In genomic region chr1:197776348-197777082, GRCh38 we compare ENCODE assay signal across 8 cellular contexts. TPM values are rescaled to one million over a fixed set of nuclear protein-coding genes. Genes with fewer than 3 reads are reported as not detected.
DNase-seq lines count a peak whose midpoint lies in the region; ATAC-seq and TF ChIP-seq lines count a peak whose summit lies in the region.

No MANE protein-coding gene starts in this region.

- H3K27me3 Mint-ChIP-seq in CD8-positive, alpha-beta memory T cell, result peaks cover 0 to 1% of the 10 kb centered on the region in 2 donors
- H3K27me3 Mint-ChIP-seq in activated naive CD4-positive, alpha-beta T cell treated with anti-CD3 and anti-CD28 coated beads, Interleukin-2, amount 10 ng/mL, durations not matched to agents 7 days and 5 days, result no peaks in the 10 kb centered on the region

- POLR2A ChIA-PET in CD8-positive, alpha-beta memory T cell (lab: Charles Lee), result interaction anchor here (1.0 kb wide), 1 partner anchor 11 kb away, joined by 3 read pairs; no protein-coding TSS in a partner anchor

- H3K27me3 ChIP-seq in CD8-positive, alpha-beta memory T cell (ENCODE audit: insufficient read depth, low read length, poor library complexity, severe bottlenecking), result no peaks in the 10 kb centered on the region
- no peaks in the 10 kb centered on the region for H3K27me3 ChIP-seq in Loucy (ENCODE audit: insufficient read depth, low read length, poor library complexity, severe bottlenecking)
- no peaks in the 10 kb centered on the region for H3K27me3 ChIP-seq in left lung
- no peaks in the 10 kb centered on the region for H3K27me3 ChIP-seq in suprapubic skin
- no peaks in the 10 kb centered on the region for H3K27me3 ChIP-seq in testis

- peak overlapping the region; percentile 82 to 89 (median 85) for H3K4me3 Mint-ChIP-seq in CD8-positive, alpha-beta memory T cell
- peak overlapping the region; percentile 77 for H3K4me3 Mint-ChIP-seq in activated naive CD4-positive, alpha-beta T cell treated with anti-CD3 and anti-CD28 coated beads, Interleukin-2, amount 10 ng/mL, durations not matched to agents 7 days and 5 days

- H3K36me3 ChIP-seq in CD8-positive, alpha-beta memory T cell (ENCODE audit: insufficient read depth, low read length), result no peaks in the 10 kb centered on the region
- H3K36me3 ChIP-seq in Loucy (ENCODE audit: insufficient read depth, low read length) (no peaks in the 10 kb centered on the region), left lung (no peaks in the 10 kb centered on the region), suprapubic skin (no peaks in the 10 kb centered on the region), testis (ENCODE audit: low read depth, missing control alignments) (no peaks in the 10 kb centered on the region)

- intact Hi-C loops in left lung (cut with DNase I) (no loop called here), testis (cut with DNase I; ENCODE audit: low total_unique reads) (no loop called here)

- H3K79me2 ChIP-seq in Loucy (ENCODE audit: insufficient read depth, low read length), result peaks cover 32% of the 10 kb centered on the region

- H3F3A ChIP-seq in Loucy (ENCODE audit: low read depth), result peaks cover 15% of the 10 kb centered on the region

- H3K4me1 ChIP-seq in CD8-positive, alpha-beta memory T cell (ENCODE audit: insufficient read depth, low read length), result peaks cover 56% of the 10 kb centered on the region
- peaks cover 46% of the 10 kb centered on the region for H3K4me1 ChIP-seq in Loucy (ENCODE audit: insufficient read depth, low read length, poor library complexity, severe bottlenecking)
- H3K4me1 ChIP-seq in left lung, result peaks cover 6 to 50% of the 10 kb centered on the region in 2 donors
- peaks cover 40% of the 10 kb centered on the region for H3K4me1 ChIP-seq in suprapubic skin
- peaks cover 10% of the 10 kb centered on the region for H3K4me1 ChIP-seq in testis

- peak in 3 of 5 donors; percentile 14 to 57 (median 44) for DNase-seq in CD8-positive, alpha-beta memory T cell
- peak; percentile 35 for DNase-seq in activated naive CD4-positive, alpha-beta T cell treated with anti-CD3 and anti-CD28 coated beads, Interleukin-2, amount 10 ng/mL, durations not matched to agents 7 days and 5 days
- DNase-seq in left lung (no peak), suprapubic skin (ENCODE audit: low spot score in 2 of 2) (no peak), testis (no peak)
- no peak for DNase-seq in activated CD4-positive, CD25-positive, alpha-beta regulatory T cell treated with anti-CD3 and anti-CD28 coated beads, Interleukin-2, amount 50 U/mL, for 72 hours

- H3K9ac ChIP-seq in Loucy (ENCODE audit: low read depth, low read length, poor library complexity, severe bottlenecking), result peak overlapping the region; percentile 93

- CTCF ChIA-PET in CD8-positive, alpha-beta memory T cell (lab: Charles Lee), result interaction anchor here (1.1 to 2.6 kb wide), 2 partner anchors 8 to 13 kb away, joined by 8 to 10 read pairs; no protein-coding TSS in a partner anchor
- CTCF ChIA-PET in activated naive CD4-positive, alpha-beta T cell treated with anti-CD3 and anti-CD28 coated beads, Interleukin-2, amount 10 ng/mL, durations not matched to agents 7 days and 5 days (lab: Charles Lee), result interaction anchor here (1.0 kb wide), 1 partner anchor 14 kb away, joined by 5 read pairs; no protein-coding TSS in a partner anchor

- peaks cover 64 to 70% (median 69%) of the 10 kb centered on the region in 3 donors for H3K4me1 Mint-ChIP-seq in CD8-positive, alpha-beta memory T cell
- peaks cover 66% of the 10 kb centered on the region for H3K4me1 Mint-ChIP-seq in activated naive CD4-positive, alpha-beta T cell treated with anti-CD3 and anti-CD28 coated beads, Interleukin-2, amount 10 ng/mL, durations not matched to agents 7 days and 5 days

- ATAC-seq in GM21447 (IDR thresholded peaks at IDR 0.05; ENCODE audit: unreplicated experiment), result peak; percentile 43
- peak; percentile 6 for ATAC-seq in left lung

- no peaks in the 10 kb centered on the region for H3K9me3 ChIP-seq in CD8-positive, alpha-beta memory T cell (ENCODE audit: low read length)
- H3K9me3 ChIP-seq in Loucy (ENCODE audit: insufficient read depth, low read depth, low read length) (peaks cover 5% of the 10 kb centered on the region; the same call in 1 of the 2 replicates), left lung (no peaks in the 10 kb centered on the region), suprapubic skin (no peaks in the 10 kb centered on the region), testis (no peaks in the 10 kb centered on the region)

- peak overlapping the region; percentile 78 for H3K4me2 ChIP-seq in Loucy (ENCODE audit: low read depth, low read length, poor library complexity, severe bottlenecking)

- H3K27ac ChIP-seq in CD8-positive, alpha-beta memory T cell (ENCODE audit: low read depth, low read length), result peak overlapping the region; percentile 77
- peak overlapping the region; percentile 92 to 94 for H3K27ac ChIP-seq in left lung
- H3K27ac ChIP-seq in suprapubic skin, result peak overlapping the region; percentile 94
- peak overlapping the region in 1 of 2 donors; percentile 90 for H3K27ac ChIP-seq in testis

- no peaks in the 10 kb centered on the region for H3K9me2 ChIP-seq in Loucy (replicated peaks; ENCODE audit: low read depth, low read length)

- TF ChIP-seq POLR2A in suprapubic skin (IDR thresholded peaks at IDR 0.05) (no peak), testis (IDR thresholded peaks at IDR 0.05) (no peak)

- TF ChIP-seq CTCF in Loucy (conservative IDR thresholded peaks at IDR 0.05; ENCODE audit: low read length) (no peak), left lung (IDR thresholded peaks at IDR 0.05) (no peak), suprapubic skin (IDR thresholded peaks at IDR 0.05) (no peak), testis (IDR thresholded peaks at IDR 0.05) (no peak)

- no peak for TF ChIP-seq EP300 in suprapubic skin (IDR thresholded peaks at IDR 0.05)

- H3K4me3 ChIP-seq in CD8-positive, alpha-beta memory T cell (ENCODE audit: low read length), result peak overlapping the region; percentile 47
- peak overlapping the region; percentile 86 for H3K4me3 ChIP-seq in Loucy (ENCODE audit: low read length, poor library complexity, severe bottlenecking)
- no peak overlapping the region for H3K4me3 ChIP-seq in left lung
- no peak overlapping the region for H3K4me3 ChIP-seq in suprapubic skin
- no peak overlapping the region for H3K4me3 ChIP-seq in testis

- 61% methylated on average over 3 of the region's 3 CpGs for WGBS in suprapubic skin
- WGBS in testis, 2 donors, result 76 to 78% methylated on average over 3 of the region's 3 CpGs

- H2AFZ ChIP-seq in Loucy (ENCODE audit: low read length), result peak overlapping the region; percentile 72

- peak overlapping the region; percentile 89 to 100 (median 97) for H3K27ac Mint-ChIP-seq in CD8-positive, alpha-beta memory T cell
- H3K27ac Mint-ChIP-seq in activated naive CD4-positive, alpha-beta T cell treated with anti-CD3 and anti-CD28 coated beads, Interleukin-2, amount 10 ng/mL, durations not matched to agents 7 days and 5 days, result peak overlapping the region; percentile 99

- H3K36me3 Mint-ChIP-seq in CD8-positive, alpha-beta memory T cell, result peaks cover 0 to 10% (median 0%) of the 10 kb centered on the region in 3 donors
- H3K36me3 Mint-ChIP-seq in activated naive CD4-positive, alpha-beta T cell treated with anti-CD3 and anti-CD28 coated beads, Interleukin-2, amount 10 ng/mL, durations not matched to agents 7 days and 5 days, result peaks cover 14% of the 10 kb centered on the region

- H3K9me3 Mint-ChIP-seq in CD8-positive, alpha-beta memory T cell, result no peaks in the 10 kb centered on the region
- H3K9me3 Mint-ChIP-seq in activated naive CD4-positive, alpha-beta T cell treated with anti-CD3 and anti-CD28 coated beads, Interleukin-2, amount 10 ng/mL, durations not matched to agents 7 days and 5 days, result no peaks in the 10 kb centered on the region

- peaks cover 21% of the 10 kb centered on the region for H4K20me1 ChIP-seq in Loucy (ENCODE audit: insufficient read depth, low read length, poor library complexity, severe bottlenecking)

RNA-seq across cellular contexts. Expression of gene DENND1B, which starts 1.2 kb away (rescaled TPM):
- 10 to 100 TPM; 10.6 to 12.0 TPM for total RNA-seq in CD8-positive, alpha-beta memory T cell
- 14.8 TPM for polyA plus RNA-seq in CD8-positive, alpha-beta memory T cell
- total RNA-seq in left lung (10 to 100 TPM; 16.4 to 17.2 TPM), suprapubic skin (10 to 100 TPM; 10.1 to 14.4 (median 12.6) TPM), testis (10 to 100 TPM; 11.6 TPM)
- polyA plus RNA-seq in testis (ENCODE audit: insufficient read depth, low read depth, low replicate concordance), result 7.2 TPM

Comparison
In these comparisons a context has a peak if more than half of its experiments do, and no peak if none do; other contexts are left out.
1. DNase-seq: peak in CD8-positive, alpha-beta memory T cell (3 of 5) and activated naive CD4-positive, alpha-beta T cell treated with anti-CD3 and anti-CD28 coated beads, Interleukin-2, amount 10 ng/mL, durations not matched to agents 7 days and 5 days (single experiment); none in left lung (0 of 2), suprapubic skin (0 of 2), testis (single experiment) and activated CD4-positive, CD25-positive, alpha-beta regulatory T cell treated with anti-CD3 and anti-CD28 coated beads, Interleukin-2, amount 50 U/mL, for 72 hours (single experiment).
2. H3K4me3 ChIP-seq: peak in CD8-positive, alpha-beta memory T cell (single experiment) and Loucy (single experiment); none in left lung (0 of 2), suprapubic skin (single experiment) and testis (0 of 2).